In the genomic region with DNA sequence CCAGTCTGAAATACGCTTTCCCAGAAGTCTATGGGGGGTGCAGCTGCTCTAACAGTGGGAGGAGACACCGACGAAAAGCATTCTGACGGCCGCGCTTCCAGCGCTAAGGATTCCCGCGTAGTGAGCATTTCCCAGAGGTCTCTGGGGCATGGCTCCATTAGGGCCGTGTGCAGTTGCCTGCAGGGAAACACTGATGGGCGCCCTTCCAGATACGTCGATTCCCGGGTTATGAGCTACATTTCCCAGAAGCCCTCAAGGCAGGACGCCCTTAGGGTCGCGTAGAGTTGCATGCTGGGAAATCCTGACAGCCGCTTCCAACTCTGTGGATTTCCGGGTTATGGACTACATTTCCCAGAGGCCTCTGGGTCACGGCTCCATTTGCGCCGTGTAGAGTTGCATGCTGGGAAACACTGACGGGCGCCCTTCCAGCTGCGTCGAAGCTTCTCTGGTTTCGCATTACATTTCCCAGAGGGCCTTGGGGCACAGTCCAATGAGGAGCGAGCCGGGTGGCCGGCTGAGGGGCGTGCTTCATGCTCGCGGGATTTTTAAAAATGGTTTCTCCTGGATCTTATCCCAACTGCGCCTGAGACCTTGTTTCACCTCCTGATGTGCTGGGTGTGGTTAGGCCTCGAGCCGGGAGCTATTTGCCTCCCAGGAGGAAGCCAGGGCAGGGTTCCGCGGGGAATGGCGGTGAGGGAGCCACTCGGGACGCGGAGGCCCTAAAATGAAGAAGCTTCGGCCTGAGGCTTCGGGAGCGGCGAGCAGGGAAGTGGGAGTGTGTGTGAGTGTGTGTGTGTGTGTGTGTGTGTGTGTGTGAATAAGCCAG, we compare ENCODE assay signal across 8 cellular contexts. TPM values are rescaled to one million over a fixed set of nuclear protein-coding genes. Genes with fewer than 3 reads are reported as not detected.
DNase-seq lines count a peak whose midpoint lies in the region; ATAC-seq and TF ChIP-seq lines count a peak whose summit lies in the region.

No MANE protein-coding gene starts in this region.

- H3K36me3 ChIP-seq in GM23248 (ENCODE audit: low read depth): no peaks in the 10 kb centered on the region
- H3K36me3 ChIP-seq in SK-N-SH (replicated peaks in 1 of 2; ENCODE audit: control insufficient read depth in 1 of 2, insufficient read depth in 2 of 2, low read length in 1 of 2): no peaks in the 10 kb centered on the region
- H3K36me3 ChIP-seq in testis (ENCODE audit: low read depth, missing control alignments): no peaks in the 10 kb centered on the region

- H3K36me3 Mint-ChIP-seq in activated naive CD4-positive, alpha-beta T cell treated with anti-CD3 and anti-CD28 coated beads, Interleukin-2, amount 50 U/mL, for 72 hours: peaks cover 49 to 62% of the 10 kb centered on the region in 2 donors
- peaks cover 5% of the 10 kb centered on the region for H3K36me3 Mint-ChIP-seq in glutamatergic neuron (ENCODE audit: unreplicated experiment)

- CTCF ChIA-PET in SK-N-SH (lab: Yijun Ruan, JAX): interaction anchor here (1.0 to 1.8 kb wide), 3 partner anchors 9 to 15 kb away, joined by 3 to 5 read pairs (median 4); no protein-coding TSS in a partner anchor

- no peaks in the 10 kb centered on the region for H3K9me3 ChIP-seq in GM23248 (ENCODE audit: low read depth)
- no peaks in the 10 kb centered on the region; the same call in 1 of the 2 replicates for H3K9me3 ChIP-seq in SK-N-SH
- no peaks in the 10 kb centered on the region for H3K9me3 ChIP-seq in testis

- H3F3A ChIP-seq in GM23248 (ENCODE audit: insufficient read depth) (no peaks in the 10 kb centered on the region), SK-N-SH (replicated peaks; ENCODE audit: insufficient read depth) (no peaks in the 10 kb centered on the region)

- TF ChIP-seq EP300 in SK-N-SH (IDR thresholded peaks at IDR 0.05; ENCODE audit: borderline replicate concordance in 1 of 2, low read depth in 1 of 2, low read length in 1 of 2): peak; percentile 4 to 48; a peak in 2 of 4 replicates

- no peaks in the 10 kb centered on the region for H3K4me1 ChIP-seq in GM23248 (ENCODE audit: insufficient read depth)
- peaks cover 0 to 8% of the 10 kb centered on the region in 2 experiments; a peak in 1 of 4 replicates for H3K4me1 ChIP-seq in SK-N-SH (ENCODE audit: control insufficient read depth in 1 of 2, insufficient read depth in 2 of 2, low read depth in 1 of 2, low read length in 1 of 2)
- H3K4me1 ChIP-seq in testis: peaks cover 31% of the 10 kb centered on the region

- peaks cover 7% of the 10 kb centered on the region for H3K4me1 Mint-ChIP-seq in glutamatergic neuron (ENCODE audit: low read depth, unreplicated experiment)

- POLR2A ChIA-PET in SK-N-SH (lab: Yijun Ruan, JAX): interaction anchor here (0.6 kb wide), 3 partner anchors 10 to 616 kb away, joined by 3 read pairs; partner anchors contain the start of gene CNOT3

- DNase-seq in EH (ENCODE audit: low read depth) (peak; percentile 99), GM23248 (peak; percentile 99), LNCaP clone FGC (ENCODE audit: low read depth) (peak; percentile 97), SK-N-SH (peak; percentile 88), glutamatergic neuron (peak; percentile 89), omental fat pad (ENCODE audit: low spot score) (peak; percentile 79), testis (peak; percentile 99)
- DNase-seq in activated naive CD4-positive, alpha-beta T cell treated with anti-CD3 and anti-CD28 coated beads, Interleukin-2, amount 50 U/mL, for 72 hours (ENCODE audit: low spot score in 2 of 2): peak; percentile 78 to 91

- H3K9me3 Mint-ChIP-seq in activated naive CD4-positive, alpha-beta T cell treated with anti-CD3 and anti-CD28 coated beads, Interleukin-2, amount 50 U/mL, for 72 hours: peaks cover 4 to 29% of the 10 kb centered on the region in 2 donors
- peaks cover 14% of the 10 kb centered on the region for H3K9me3 Mint-ChIP-seq in glutamatergic neuron (ENCODE audit: unreplicated experiment)

- H3K9ac ChIP-seq in GM23248 (peak overlapping the region; percentile 72), SK-N-SH (peak overlapping the region; percentile 59; the same call in 1 of the 2 replicates)

- WGBS in GM23248 (ENCODE audit: low coverage in 1 of 2, low lambda C conversion rate in 2 of 2, missing lambda C conversion rate in 2 of 2), 2 experiments: 1 to 3% methylated on average over 45 to 46 of the region's 46 CpGs
- WGBS in SK-N-SH (ENCODE audit: low lambda C conversion rate): 3% methylated on average over 28 of the region's 46 CpGs
- 0 to 1% methylated on average over 35 to 46 of the region's 46 CpGs for WGBS in testis, 2 donors

- intact Hi-C loops in testis (cut with DNase I; ENCODE audit: low total_unique reads): no loop called here

- in situ Hi-C loops in GM23248 (cut with MboI): no loop called here

- no peak for TF ChIP-seq POLR2A in testis (IDR thresholded peaks at IDR 0.05)

- peak overlapping the region; percentile 95 for H3K4me3 ChIP-seq in GM23248
- peak overlapping the region; percentile 92 for H3K4me3 ChIP-seq in LNCaP clone FGC (ENCODE audit: low read depth, low read length)
- peak overlapping the region; percentile 50 to 95 for H3K4me3 ChIP-seq in SK-N-SH (ENCODE audit: low read depth in 2 of 2, low read length in 1 of 2)
- peak overlapping the region; percentile 54 to 67 for H3K4me3 ChIP-seq in testis

- H2AFZ ChIP-seq in GM23248: peak overlapping the region; percentile 99
- H2AFZ ChIP-seq in SK-N-SH (ENCODE audit: low read depth): peak overlapping the region; percentile 100

- no peak for TF ChIP-seq RAD21 in SK-N-SH (IDR thresholded peaks at IDR 0.05; ENCODE audit: low read length)

- peak overlapping the region; percentile 62 for H3K27ac ChIP-seq in GM23248
- H3K27ac ChIP-seq in SK-N-SH (ENCODE audit: low read depth in 2 of 2, low read length in 1 of 2): peak overlapping the region; percentile 39 to 79
- H3K27ac ChIP-seq in testis: peak overlapping the region; percentile 94 to 95

- no peak for TF ChIP-seq CTCF in LNCaP clone FGC (IDR thresholded peaks at IDR 0.05; ENCODE audit: control insufficient read depth, extremely low read depth, insufficient read depth)
- TF ChIP-seq CTCF in SK-N-SH (IDR thresholded peaks at IDR 0.05): no peak
- no peak for TF ChIP-seq CTCF in glutamatergic neuron (IDR thresholded peaks at IDR 0.05; ENCODE audit: partially characterized antibody, unreplicated experiment)
- no peak for TF ChIP-seq CTCF in omental fat pad (IDR thresholded peaks at IDR 0.05)
- no peak for TF ChIP-seq CTCF in testis (IDR thresholded peaks at IDR 0.05)

- H3K27me3 Mint-ChIP-seq in glutamatergic neuron (ENCODE audit: unreplicated experiment): peaks cover 3% of the 10 kb centered on the region

- peak overlapping the region; percentile 96 for H3K4me3 Mint-ChIP-seq in glutamatergic neuron (ENCODE audit: unreplicated experiment)

- no peaks in the 10 kb centered on the region for H4K20me1 ChIP-seq in GM23248 (ENCODE audit: insufficient read depth)
- no peaks in the 10 kb centered on the region for H4K20me1 ChIP-seq in SK-N-SH (ENCODE audit: insufficient read depth)

- ATAC-seq in activated naive CD4-positive, alpha-beta T cell treated with anti-CD3 and anti-CD28 coated beads, Interleukin-2, amount 50 U/mL, for 72 hours: peak; percentile 99
- ATAC-seq in omental fat pad (ENCODE audit: low FRiP score): peak; percentile 100

- peak overlapping the region; percentile 93 to 100 for H3K27ac Mint-ChIP-seq in activated naive CD4-positive, alpha-beta T cell treated with anti-CD3 and anti-CD28 coated beads, Interleukin-2, amount 50 U/mL, for 72 hours
- peak overlapping the region; percentile 66 for H3K27ac Mint-ChIP-seq in glutamatergic neuron (ENCODE audit: unreplicated experiment)

- H3K27me3 ChIP-seq in GM23248 (replicated peaks; ENCODE audit: insufficient read depth) (no peaks in the 10 kb centered on the region), SK-N-SH (ENCODE audit: insufficient read depth) (no peaks in the 10 kb centered on the region), testis (no peaks in the 10 kb centered on the region)

- H3K79me2 ChIP-seq in GM23248 (ENCODE audit: insufficient read depth) (0 out of 2 replicates have a peak, but pooled peaks cover 9% of the 10 kb centered on the region), SK-N-SH (ENCODE audit: insufficient read depth) (peaks cover 11% of the 10 kb centered on the region)

- H3K9me2 ChIP-seq in GM23248 (ENCODE audit: insufficient read depth) (no peaks in the 10 kb centered on the region), SK-N-SH (no peaks in the 10 kb centered on the region)

- H3K4me2 ChIP-seq in GM23248 (ENCODE audit: unreplicated experiment): peak overlapping the region; percentile 93
- H3K4me2 ChIP-seq in SK-N-SH: peak overlapping the region; percentile 97

TF ChIP-seq in SK-N-SH, 30 proteins besides CTCF, POLR2A, EP300 and RAD21 (continues in another document):
- peak; percentile 95 for TF ChIP-seq MXI1 (IDR thresholded peaks at IDR 0.05; ENCODE audit: low read depth, low read length)
- TF ChIP-seq SIN3A (IDR thresholded peaks at IDR 0.05; ENCODE audit: borderline replicate concordance, low read depth, low read length): peak; percentile 92

RNA-seq across cellular contexts. Expression of gene ZNF331, which starts 17.2 kb away (rescaled TPM):
- total RNA-seq in GM23248 (2014; rRNA removed; shearing (Covaris generic)): 12.0 and 13.9 TPM in 2 replicates
- 15.7 and 17.0 TPM in 2 replicates for polyA plus RNA-seq in GM23248 (2016; fragmentation: Nextera tagmentation; extraction: Ambion mirVana)
- 7.2 and 8.9 TPM in 2 replicates for polyA plus RNA-seq in SK-N-SH (2012; rRNA removed)
- polyA plus RNA-seq in SK-N-SH (2012; cell fraction: cytosol; rRNA removed): 3.0 and 4.2 TPM in 2 replicates
- polyA plus RNA-seq in SK-N-SH (2012; cell fraction: nucleus; rRNA removed): 41.5 and 46.1 TPM in 2 replicates
- total RNA-seq in activated naive CD4-positive, alpha-beta T cell treated with anti-CD3 and anti-CD28 coated beads, Interleukin-2, amount 50 U/mL, for 72 hours: 10 to 100 TPM; 28.7 to 69.3 TPM
- 13.3 TPM for total RNA-seq in glutamatergic neuron (ENCODE audit: unreplicated experiment)
- total RNA-seq in omental fat pad: 100 to 1,000 TPM in 1 of 4 donors, 10 to 100 TPM in 3; 29.9 to 415 (median 55.0) TPM
- total RNA-seq in testis: 10 to 100 TPM; 31.4 to 36.5 TPM
- polyA plus RNA-seq in testis (ENCODE audit: insufficient read depth, low read depth, low replicate concordance): 26.5 TPM

RNA-seq across cellular contexts. Expression of gene ZNF813, which starts 53.2 kb away (rescaled TPM):
- total RNA-seq in GM23248 (2014; rRNA removed; shearing (Covaris generic)): 2.0 and 2.7 TPM in 2 replicates
- polyA plus RNA-seq in GM23248 (2016; fragmentation: Nextera tagmentation; extraction: Ambion mirVana): 1.0 and 1.4 TPM in 2 replicates
- 0.44 and 0.78 TPM in 2 replicates for polyA plus RNA-seq in SK-N-SH (2012; rRNA removed)
- 0.60 and 0.64 TPM in 2 replicates for polyA plus RNA-seq in SK-N-SH (2012; cell fraction: cytosol; rRNA removed)
- 0.25 and 0.49 TPM in 2 replicates for polyA plus RNA-seq in SK-N-SH (2012; cell fraction: nucleus; rRNA removed)
- 1 to 10 TPM; 5.6 to 7.1 TPM for total RNA-seq in activated naive CD4-positive, alpha-beta T cell treated with anti-CD3 and anti-CD28 coated beads, Interleukin-2, amount 50 U/mL, for 72 hours
- total RNA-seq in glutamatergic neuron (ENCODE audit: unreplicated experiment): 5.2 TPM
- 10 to 100 TPM in 1 of 4 donors, 1 to 10 TPM in 3; 2.5 to 11.0 (median 2.9) TPM for total RNA-seq in omental fat pad
- total RNA-seq in testis: 1 to 10 TPM; 4.6 to 4.8 TPM
- 2.0 TPM for polyA plus RNA-seq in testis (ENCODE audit: insufficient read depth, low read depth, low replicate concordance)

Comparison
In these comparisons a context has a peak if more than half of its experiments do, and no peak if none do; other contexts are left out.
1. Peak in every context shown above with its lines: DNase-seq, ATAC-seq, H3K4me3 ChIP-seq and H3K27ac ChIP-seq.